14 cellular contexts compared by ENCODE assay signal in genomic region chr19:5800361-5801270, GRCh38. TPM values are rescaled to one million over a fixed set of nuclear protein-coding genes. Genes with fewer than 3 reads are reported as not detected.
"Had no signal": no experiment of that assay in that cellular context is flagged by ENCODE, and none has a peak within 500 bp of the region (broad histone marks: within the 10 kb centered on the region; RNA-seq: fewer than 3 reads in every experiment).

No MANE protein-coding gene starts in this region.

- ATAC-seq: mucosa of descending colon; naive thymus-derived CD4-positive, alpha-beta T cell; stimulated activated effector memory CD8-positive, alpha-beta T cell treated with anti-CD3 and anti-CD28 coated beads, Interleukin-12 subunit alpha, Interleukin-12 subunit beta, amount 100 ng/mL, for 72 hours had no signal

- H2AFZ ChIP-seq: parathyroid adenoma had no signal

- H3K9ac ChIP-seq: parathyroid adenoma had no signal

- H3K79me2 ChIP-seq: parathyroid adenoma had no signal

- H3K4me3 ChIP-seq: esophagus squamous epithelium, lung, mucosa of descending colon had no signal

- H3K9me3 ChIP-seq: esophagus squamous epithelium, mucosa of descending colon, neutrophil had no signal

- DNase-seq: activated CD4-positive, alpha-beta T cell treated with anti-CD3 and anti-CD28 coated beads, Interleukin-2, amount 50 U/mL, for 1 hour; activated naive CD8-positive, alpha-beta T cell treated with anti-CD3 and anti-CD28 coated beads for 36 hours; effector CD8-positive, alpha-beta T cell; esophagus squamous epithelium; mucosa of descending colon; naive thymus-derived CD4-positive, alpha-beta T cell had no signal

- H3K27ac ChIP-seq: esophagus squamous epithelium, neutrophil, parathyroid adenoma had no signal

- FAIRE-seq: endothelial cell of umbilical vein had no signal

- H3K36me3 ChIP-seq: esophagus squamous epithelium, neutrophil had no signal

RNA-seq across cellular contexts. Expression of gene NRTN, which starts 4.3 kb away (rescaled TPM):
- total RNA-seq: endothelial cell of umbilical vein had no signal

RNA-seq across cellular contexts. Expression of gene FUT6, which starts 38.9 kb away (rescaled TPM):
- total RNA-seq: activated CD8-positive, alpha-beta memory T cell treated with anti-CD3 and anti-CD28 coated beads for 36 hours; activated naive CD8-positive, alpha-beta T cell treated with anti-CD3 and anti-CD28 coated beads for 36 hours; activated T-helper 1 cell treated with anti-CD3 and anti-CD28 coated beads, Interleukin-12 subunit alpha, Interleukin-12 subunit beta, Interleukin-2, Interleukin-4 antibody, amounts not matched to agents 30 ng/mL and 10 ng/mL and 1 ng/mL, durations not matched to agents 14 hours and 24 hours and 36 hours; endothelial cell of umbilical vein; naive thymus-derived CD4-positive, alpha-beta T cell; urinary bladder had no signal
- polyA plus RNA-seq: endothelial cell of umbilical vein; naive thymus-derived CD4-positive, alpha-beta T cell had no signal

RNA-seq across cellular contexts. Expression of gene FUT3, which starts 50.6 kb away (rescaled TPM):
- total RNA-seq: activated CD8-positive, alpha-beta memory T cell treated with anti-CD3 and anti-CD28 coated beads for 36 hours; activated naive CD8-positive, alpha-beta T cell treated with anti-CD3 and anti-CD28 coated beads for 36 hours; activated T-helper 1 cell treated with anti-CD3 and anti-CD28 coated beads, Interleukin-12 subunit alpha, Interleukin-12 subunit beta, Interleukin-2, Interleukin-4 antibody, amounts not matched to agents 30 ng/mL and 10 ng/mL and 1 ng/mL, durations not matched to agents 14 hours and 24 hours and 36 hours; endothelial cell of umbilical vein had no signal
- polyA plus RNA-seq: endothelial cell of umbilical vein; naive thymus-derived CD4-positive, alpha-beta T cell had no signal
